ENCODE assay signal across 10 cellular contexts in genomic region chr16:50719401-50720337, GRCh38. TPM values are rescaled to one million over a fixed set of nuclear protein-coding genes. Genes with fewer than 3 reads are reported as not detected.
DNase-seq lines count a peak whose midpoint lies in the region; ATAC-seq and TF ChIP-seq lines count a peak whose summit lies in the region.
"Had no signal": no experiment of that assay in that cellular context is flagged by ENCODE, and none has a peak within 500 bp of the region (broad histone marks: within the 10 kb centered on the region; RNA-seq: fewer than 3 reads in every experiment).

No MANE protein-coding gene starts in this region.

- TF ChIP-seq CTCF in type B pancreatic cell (conservative IDR thresholded peaks at IDR 0.05), result peak; percentile 24

- CTCF ChIA-PET in activated naive CD4-positive, alpha-beta T cell treated with anti-CD3 and anti-CD28 coated beads for 36 hours (lab: Charles Lee), result interaction anchor here (0.8 to 2.0 kb wide), 9 partner anchors 10 to 301 kb away, joined by 3 to 9 read pairs (median 3); no protein-coding TSS in a partner anchor

- no peaks in the 10 kb centered on the region for H3K9me3 ChIP-seq in T-helper 17 cell (ENCODE audit: control insufficient read depth, low read length, poor library complexity, severe bottlenecking)

- ATAC-seq in T-helper 17 cell (no peak), GM21423 (IDR thresholded peaks at IDR 0.05; ENCODE audit: unreplicated experiment) (no peak)

- DNase-seq in activated naive CD4-positive, alpha-beta T cell treated with anti-CD3 and anti-CD28 coated beads for 36 hours, result peak; percentile 50
- no peak for DNase-seq in activated naive CD4-positive, alpha-beta T cell treated with anti-CD3 and anti-CD28 coated beads, Interleukin-2, amount 50 U/mL, for 16 hours
- DNase-seq in T-helper 17 cell, result no peak
- DNase-seq in iPS DF 19.7 (ENCODE audit: low read depth, low spot score), result peak; percentile 23
- DNase-seq in type B pancreatic cell (ENCODE audit: extremely low spot score, unreplicated experiment), result no peak
- DNase-seq in amygdala (lab: John Stamatoyannopoulos, UW), result no peak
- no peak for DNase-seq in globus pallidus (ENCODE audit: low spot score)
- DNase-seq: GOT3, retina had no signal

- H3K9me3 Mint-ChIP-seq in activated naive CD4-positive, alpha-beta T cell treated with anti-CD3 and anti-CD28 coated beads for 36 hours, result peaks cover 8% of the 10 kb centered on the region
- peaks cover 13% of the 10 kb centered on the region for H3K9me3 Mint-ChIP-seq in type B pancreatic cell

- intact Hi-C loops in activated naive CD4-positive, alpha-beta T cell treated with anti-CD3 and anti-CD28 coated beads for 36 hours (cut with micrococcal nuclease), result loop anchor here (1.0 kb wide), 2 partner anchors 22 to 87 kb away; no protein-coding TSS in a partner anchor

- H3K27ac Mint-ChIP-seq in activated naive CD4-positive, alpha-beta T cell treated with anti-CD3 and anti-CD28 coated beads for 36 hours, result no peak overlapping the region
- H3K27ac Mint-ChIP-seq in T-helper 17 cell, result peak overlapping the region; percentile 82
- H3K27ac Mint-ChIP-seq in type B pancreatic cell, result no peak overlapping the region

- no peaks in the 10 kb centered on the region for H3K27me3 Mint-ChIP-seq in activated naive CD4-positive, alpha-beta T cell treated with anti-CD3 and anti-CD28 coated beads for 36 hours (ENCODE audit: low read depth)
- H3K27me3 Mint-ChIP-seq in T-helper 17 cell, result no peaks in the 10 kb centered on the region
- no peaks in the 10 kb centered on the region for H3K27me3 Mint-ChIP-seq in type B pancreatic cell

- H3K4me3 Mint-ChIP-seq in activated naive CD4-positive, alpha-beta T cell treated with anti-CD3 and anti-CD28 coated beads for 36 hours, result no peak overlapping the region
- H3K4me3 Mint-ChIP-seq in T-helper 17 cell (no peak overlapping the region), type B pancreatic cell (no peak overlapping the region)

- H3K36me3 Mint-ChIP-seq in activated naive CD4-positive, alpha-beta T cell treated with anti-CD3 and anti-CD28 coated beads for 36 hours (ENCODE audit: low read depth), result peaks cover 3% of the 10 kb centered on the region
- H3K36me3 Mint-ChIP-seq in T-helper 17 cell (ENCODE audit: low read depth) (peaks cover 4% of the 10 kb centered on the region), type B pancreatic cell (no peaks in the 10 kb centered on the region)

- H3K4me1 Mint-ChIP-seq in activated naive CD4-positive, alpha-beta T cell treated with anti-CD3 and anti-CD28 coated beads for 36 hours (ENCODE audit: low read depth), result peaks cover 35% of the 10 kb centered on the region
- H3K4me1 Mint-ChIP-seq in T-helper 17 cell (peaks cover 21% of the 10 kb centered on the region), type B pancreatic cell (ENCODE audit: unreplicated experiment) (peaks cover 28% of the 10 kb centered on the region)

RNA-seq across cellular contexts. Expression of gene CYLD, which starts 22.2 kb away (rescaled TPM):
- total RNA-seq in activated naive CD4-positive, alpha-beta T cell treated with anti-CD3 and anti-CD28 coated beads for 36 hours, result 10 to 100 TPM; 70.8 to 71.9 TPM
- 100 to 1,000 TPM; 411 to 412 TPM for total RNA-seq in T-helper 17 cell
- total RNA-seq in type B pancreatic cell (ENCODE audit: low replicate concordance), result 21.8 and 24.9 TPM in 2 replicates

RNA-seq across cellular contexts. Expression of gene NOD2, which starts 26.3 kb away (rescaled TPM):
- 1 to 10 TPM; 1.2 to 1.7 TPM for total RNA-seq in activated naive CD4-positive, alpha-beta T cell treated with anti-CD3 and anti-CD28 coated beads for 36 hours
- total RNA-seq in T-helper 17 cell (10 to 100 TPM in 1 of 2 donors, 1 to 10 TPM in 1; 9.4 to 16.6 TPM), type B pancreatic cell (ENCODE audit: low replicate concordance) (0.12 and 0.31 TPM in 2 replicates)

RNA-seq across cellular contexts. Expression of gene SNX20, which starts 38.6 kb away (rescaled TPM):
- 10 to 100 TPM; 29.6 to 30.3 TPM for total RNA-seq in activated naive CD4-positive, alpha-beta T cell treated with anti-CD3 and anti-CD28 coated beads for 36 hours
- total RNA-seq in T-helper 17 cell (10 to 100 TPM; 44.0 to 58.9 TPM), type B pancreatic cell (ENCODE audit: low replicate concordance) (not detected in 2 replicates)

Comparison
In these comparisons a context has a peak if more than half of its experiments do, and no peak if none do; other contexts are left out.
1. DNase-seq: peak in activated naive CD4-positive, alpha-beta T cell treated with anti-CD3 and anti-CD28 coated beads for 36 hours (single experiment) and iPS DF 19.7 (single experiment); none in activated naive CD4-positive, alpha-beta T cell treated with anti-CD3 and anti-CD28 coated beads, Interleukin-2, amount 50 U/mL, for 16 hours (single experiment), T-helper 17 cell (0 of 3), type B pancreatic cell (single experiment), amygdala (0 of 56) and globus pallidus (single experiment).
2. RNA of gene CYLD, which starts 22.2 kb away (total RNA-seq): 411 to 412 TPM in T-helper 17 cell; 70.8 to 71.9 TPM in activated naive CD4-positive, alpha-beta T cell treated with anti-CD3 and anti-CD28 coated beads for 36 hours and 21.8 to 24.9 TPM in type B pancreatic cell; every median in the first group is over 4 times any median in the second.
3. RNA of gene SNX20, which starts 38.6 kb away (total RNA-seq): 44.0 to 58.9 TPM in T-helper 17 cell and 29.6 to 30.3 TPM in activated naive CD4-positive, alpha-beta T cell treated with anti-CD3 and anti-CD28 coated beads for 36 hours; not detected in type B pancreatic cell; every median in the first group is over 10 times any median in the second.